ENCODE assay signal across 25 cellular contexts in genomic region chr9:115114541-115114940, GRCh38. TPM values are rescaled to one million over a fixed set of nuclear protein-coding genes. Genes with fewer than 3 reads are reported as not detected.
DNase-seq lines count a peak whose midpoint lies in the region; ATAC-seq, FAIRE-seq and TF ChIP-seq lines count a peak whose summit lies in the region.
"Had no signal": no experiment of that assay in that cellular context is flagged by ENCODE, and none has a peak within 500 bp of the region (broad histone marks: within the 10 kb centered on the region; RNA-seq: fewer than 3 reads in every experiment).

No MANE protein-coding gene starts in this region.

- H3K4me3 Mint-ChIP-seq in progenitor cell of endocrine pancreas (ENCODE audit: low read depth) = no peak overlapping the region
- no peak overlapping the region for H3K4me3 Mint-ChIP-seq in stimulated activated memory B cell treated with anti-CD40 and anti-IgM and Interleukin-4, amounts not matched to agents 10 μg/mL and 1 μg/mL and 100 μg/mL, for 72 hours
- H3K4me3 Mint-ChIP-seq: activated naive CD8-positive, alpha-beta T cell treated with anti-CD3 and anti-CD28 coated beads for 36 hours; CD8-positive, alpha-beta T cell; endodermal cell; naive B cell had no signal

- TF ChIP-seq CTCF in RWPE2 (IDR thresholded peaks at IDR 0.05; ENCODE audit: poor library complexity, severe bottlenecking) (no peak), keratinocyte (optimal IDR thresholded peaks at IDR 0.05 in 1 of 3, IDR thresholded peaks at IDR 0.05 in 1 of 3, conservative IDR thresholded peaks at IDR 0.05 in 1 of 3; ENCODE audit: extremely low read depth in 1 of 3, insufficient read depth in 2 of 3, low read length in 3 of 3) (no peak), progenitor cell of endocrine pancreas (IDR thresholded peaks at IDR 0.05; ENCODE audit: unreplicated experiment) (no peak)

- ATAC-seq in RWPE2 (ENCODE audit: low read depth) = no peak
- ATAC-seq in stimulated activated memory B cell treated with anti-CD40 and anti-IgM and Interleukin-4, amounts not matched to agents 10 μg/mL and 1 μg/mL and 100 μg/mL, for 72 hours = no peak
- ATAC-seq: body of pancreas; CD8-positive, alpha-beta T cell; GM12878; Panc1; pancreas; sciatic nerve had no signal

- peaks cover 39% of the 10 kb centered on the region for H3K4me1 ChIP-seq in RWPE2 (ENCODE audit: insufficient read depth, poor library complexity, severe bottlenecking)
- peaks cover 53% of the 10 kb centered on the region for H3K4me1 ChIP-seq in keratinocyte (ENCODE audit: control insufficient read depth, extremely low read depth, insufficient read depth, low read length)
- H3K4me1 ChIP-seq in stomach smooth muscle (ENCODE audit: control insufficient read depth, insufficient read depth, low read length) = peaks cover 34% of the 10 kb centered on the region
- H3K4me1 ChIP-seq: colonic mucosa had no signal

- H3K4me3 ChIP-seq in RWPE2 (ENCODE audit: severe bottlenecking) (no peak overlapping the region), keratinocyte (ENCODE audit: control insufficient read depth in 2 of 3, extremely low read depth in 1 of 3, insufficient read depth in 2 of 3, low read depth in 1 of 3, low read length in 3 of 3) (no peak overlapping the region), stomach smooth muscle (ENCODE audit: low read length in 2 of 2) (peak overlapping the region; percentile 81 to 96)
- H3K4me3 ChIP-seq: body of pancreas, colonic mucosa, GM12878, pancreas had no signal

- DNase-seq in ELR (ENCODE audit: low read depth) = peak; percentile 58
- DNase-seq in RWPE2 (ENCODE audit: low spot score) = no peak
- no peak for DNase-seq in keratinocyte (ENCODE audit: low read depth, low spot score)
- DNase-seq in activated gamma-delta T cell treated with Interleukin-2 at 50 U/mL for 16 hours = no peak
- no peak for DNase-seq in progenitor cell of endocrine pancreas (ENCODE audit: low spot score, unreplicated experiment)
- DNase-seq: activated CD4-positive, alpha-beta T cell treated with anti-CD3 and anti-CD28 coated beads, Interleukin-2, amount 50 U/mL, for 1 hour; activated naive CD8-positive, alpha-beta T cell treated with anti-CD3 and anti-CD28 coated beads for 36 hours; body of pancreas; CD8-positive, alpha-beta T cell; colonic mucosa; endodermal cell; HCEC 1CT; Kasumi-1; naive B cell; NCI-H1417 treated with DMSO at 0.1 percent for 48 hours; pancreas; T-helper 2 cell; WERI-Rb-1 had no signal

- H3K79me2 ChIP-seq in keratinocyte (ENCODE audit: control insufficient read depth, insufficient read depth, low read length) = no peaks in the 10 kb centered on the region

- H3K36me3 ChIP-seq in RWPE2 (ENCODE audit: low read depth) (peaks cover 3% of the 10 kb centered on the region; the same call in 1 of the 2 replicates), keratinocyte (ENCODE audit: control insufficient read depth in 2 of 2, extremely low read depth in 1 of 2, insufficient read depth in 2 of 2, low read length in 2 of 2) (peaks cover 0 to 23% of the 10 kb centered on the region in 2 experiments), stomach smooth muscle (ENCODE audit: control insufficient read depth in 2 of 2, insufficient read depth in 2 of 2, low read length in 2 of 2) (peaks cover 18 to 36% of the 10 kb centered on the region in 2 donors)
- H3K36me3 ChIP-seq: colonic mucosa, pancreas, WERI-Rb-1 had no signal

- no peaks in the 10 kb centered on the region for H3K36me3 Mint-ChIP-seq in progenitor cell of endocrine pancreas (ENCODE audit: insufficient read depth)
- no peaks in the 10 kb centered on the region for H3K36me3 Mint-ChIP-seq in stimulated activated memory B cell treated with anti-CD40 and anti-IgM and Interleukin-4, amounts not matched to agents 10 μg/mL and 1 μg/mL and 100 μg/mL, for 72 hours
- H3K36me3 Mint-ChIP-seq: activated naive CD8-positive, alpha-beta T cell treated with anti-CD3 and anti-CD28 coated beads for 36 hours; CD8-positive, alpha-beta T cell; naive B cell had no signal

- dilution Hi-C loops in keratinocyte (cut with MboI; ENCODE audit: extremely low pct_ligation_motif_present, low sequenced_read_pairs) = no loop called here

- peak; percentile 44 for FAIRE-seq in keratinocyte (lab: Jason Lieb, UNC)
- FAIRE-seq: GM12878, pancreas, urothelium cell line had no signal

- H3K27ac ChIP-seq in RWPE2 (ENCODE audit: poor library complexity, severe bottlenecking) (peak overlapping the region; percentile 95), keratinocyte (ENCODE audit: control insufficient read depth, insufficient read depth, low read length) (peak overlapping the region; percentile 96), stomach smooth muscle (ENCODE audit: low read length) (peak overlapping the region; percentile 99)
- H3K27ac ChIP-seq: body of pancreas, pancreas, WERI-Rb-1 had no signal

- H2AFZ ChIP-seq in keratinocyte (ENCODE audit: control insufficient read depth, low read length) = no peak overlapping the region

- H3K27ac Mint-ChIP-seq in progenitor cell of endocrine pancreas = no peak overlapping the region
- no peak overlapping the region for H3K27ac Mint-ChIP-seq in stimulated activated memory B cell treated with anti-CD40 and anti-IgM and Interleukin-4, amounts not matched to agents 10 μg/mL and 1 μg/mL and 100 μg/mL, for 72 hours
- H3K27ac Mint-ChIP-seq: activated naive CD8-positive, alpha-beta T cell treated with anti-CD3 and anti-CD28 coated beads for 36 hours; CD8-positive, alpha-beta T cell; endodermal cell; naive B cell had no signal

- H3K4me2 ChIP-seq in keratinocyte (ENCODE audit: control insufficient read depth, extremely low read depth, insufficient read depth, low read depth, low read length) = peak overlapping the region; percentile 100

- H3K9me3 ChIP-seq in RWPE2 (ENCODE audit: severe bottlenecking) (no peaks in the 10 kb centered on the region), keratinocyte (ENCODE audit: control insufficient read depth, low read depth, low read length) (no peaks in the 10 kb centered on the region), stomach smooth muscle (ENCODE audit: control insufficient read depth in 2 of 2, low read length in 2 of 2) (no peaks in the 10 kb centered on the region)
- H3K9me3 ChIP-seq: body of pancreas, colonic mucosa, pancreas had no signal

- H3K9me3 Mint-ChIP-seq in progenitor cell of endocrine pancreas (ENCODE audit: low read depth) = no peaks in the 10 kb centered on the region
- no peaks in the 10 kb centered on the region for H3K9me3 Mint-ChIP-seq in stimulated activated memory B cell treated with anti-CD40 and anti-IgM and Interleukin-4, amounts not matched to agents 10 μg/mL and 1 μg/mL and 100 μg/mL, for 72 hours
- H3K9me3 Mint-ChIP-seq: activated naive CD8-positive, alpha-beta T cell treated with anti-CD3 and anti-CD28 coated beads for 36 hours; CD8-positive, alpha-beta T cell; endodermal cell had no signal

- H3K9me1 ChIP-seq in keratinocyte (ENCODE audit: control insufficient read depth, extremely low read depth, insufficient read depth, low read length) = no peaks in the 10 kb centered on the region

- no peaks in the 10 kb centered on the region for H4K20me1 ChIP-seq in keratinocyte (ENCODE audit: control insufficient read depth, extremely low read depth, insufficient read depth, low read length)

- no peaks in the 10 kb centered on the region for H3K27me3 ChIP-seq in RWPE2 (ENCODE audit: insufficient read depth, poor library complexity, severe bottlenecking)
- no peaks in the 10 kb centered on the region for H3K27me3 ChIP-seq in keratinocyte (ENCODE audit: control insufficient read depth, extremely low read depth, insufficient read depth, low read length)
- no peaks in the 10 kb centered on the region for H3K27me3 ChIP-seq in stomach smooth muscle (ENCODE audit: control insufficient read depth in 1 of 2, insufficient read depth in 2 of 2, low read length in 2 of 2)
- H3K27me3 ChIP-seq: body of pancreas had no signal

- H3K27me3 Mint-ChIP-seq in progenitor cell of endocrine pancreas = peaks cover 61% of the 10 kb centered on the region
- peaks cover 72% of the 10 kb centered on the region for H3K27me3 Mint-ChIP-seq in stimulated activated memory B cell treated with anti-CD40 and anti-IgM and Interleukin-4, amounts not matched to agents 10 μg/mL and 1 μg/mL and 100 μg/mL, for 72 hours

- H3K9ac ChIP-seq in keratinocyte (ENCODE audit: control insufficient read depth, extremely low read depth, insufficient read depth, low read length) (no peak overlapping the region), stomach smooth muscle (ENCODE audit: low read length in 2 of 2) (peak overlapping the region in 1 of 2 donors; percentile 99)

- H3K4me1 Mint-ChIP-seq in progenitor cell of endocrine pancreas (ENCODE audit: low read depth) = peaks cover 4% of the 10 kb centered on the region
- peaks cover 11% of the 10 kb centered on the region for H3K4me1 Mint-ChIP-seq in stimulated activated memory B cell treated with anti-CD40 and anti-IgM and Interleukin-4, amounts not matched to agents 10 μg/mL and 1 μg/mL and 100 μg/mL, for 72 hours
- H3K4me1 Mint-ChIP-seq: activated naive CD8-positive, alpha-beta T cell treated with anti-CD3 and anti-CD28 coated beads for 36 hours had no signal

RNA-seq across cellular contexts. Expression of gene TNC, which starts 3.4 kb away (rescaled TPM):
- polyA plus RNA-seq in keratinocyte = 50.0 to 103 TPM (median 58.7 TPM) in 3 replicates
- polyA plus RNA-seq in keratinocyte (2011; ENCODE audit: low read depth) = 9.7 TPM
- 11.0 and 13.9 TPM in 2 replicates for polyA plus RNA-seq in keratinocyte (2011; cell fraction: cytosol; rRNA removed)
- 220 and 317 TPM in 2 replicates for polyA plus RNA-seq in keratinocyte (2011; cell fraction: nucleus; rRNA removed)
- 9.3 and 67.3 TPM in 2 replicates for polyA plus RNA-seq in keratinocyte (2012; ENCODE audit: low replicate concordance)
- 156 to 171 TPM (median 163 TPM) in 3 replicates for polyA minus RNA-seq in keratinocyte
- polyA minus RNA-seq in keratinocyte (2011; cell fraction: cytosol; rRNA and poly(A)+ RNA removed) = 52.0 TPM
- polyA minus RNA-seq in keratinocyte (2011; cell fraction: nucleus; rRNA and poly(A)+ RNA removed) = 323 and 527 TPM in 2 replicates
- 5.1 and 15.1 TPM in 2 replicates for total RNA-seq in progenitor cell of endocrine pancreas
- total RNA-seq: CD8-positive, alpha-beta T cell; NCI-H460 had no signal

Comparison
In these comparisons a context has a peak if more than half of its experiments do, and no peak if none do; other contexts are left out.
1. H3K4me3 ChIP-seq: peak in stomach smooth muscle (2 of 2); none in RWPE2 (single experiment) and keratinocyte (0 of 3).
2. Peak in every context shown above with its lines, with median percentiles within 50 percentile points of each other: H3K27ac ChIP-seq.